8 cellular contexts compared by ENCODE assay signal in the genomic region with DNA sequence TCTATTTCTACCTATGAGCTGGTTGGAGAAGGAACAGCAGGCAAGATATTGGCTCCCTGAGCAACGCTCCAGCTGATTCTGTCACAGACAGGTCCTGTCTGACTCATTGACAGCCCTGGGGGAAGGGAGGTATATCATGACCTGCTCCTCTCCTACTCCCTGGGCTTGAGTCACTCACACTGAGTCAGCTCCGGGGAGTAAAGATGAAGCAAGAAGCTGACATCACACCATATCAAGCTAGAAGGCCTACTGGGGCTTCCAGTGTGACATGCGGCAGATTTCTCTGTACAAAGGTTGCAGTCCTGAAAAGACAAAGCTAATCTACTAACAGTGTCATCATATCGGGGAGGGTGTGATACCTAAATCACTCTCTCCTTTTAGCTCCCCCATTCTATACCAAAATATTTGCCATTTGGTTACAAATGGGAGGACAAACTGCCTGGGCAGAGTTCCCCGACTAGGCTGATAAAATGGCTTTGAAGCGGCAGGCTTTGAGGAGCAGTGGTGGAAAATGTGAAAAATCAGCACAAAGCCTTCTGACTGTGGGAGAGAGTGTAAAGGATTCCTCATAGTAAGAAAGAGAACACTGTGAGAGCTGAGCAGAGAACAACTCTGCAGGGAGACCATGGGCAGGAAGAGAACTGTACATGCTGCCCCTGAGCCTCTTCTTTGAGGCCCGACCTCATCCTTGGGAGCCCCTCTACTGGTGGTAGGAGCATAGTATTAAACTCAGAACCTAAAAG. TPM values are rescaled to one million over a fixed set of nuclear protein-coding genes. Genes with fewer than 3 reads are reported as not detected.
DNase-seq lines count a peak whose midpoint lies in the region; ATAC-seq, FAIRE-seq and TF ChIP-seq lines count a peak whose summit lies in the region.

No MANE protein-coding gene starts in this region.

- no peak overlapping the region for H3K4me3 ChIP-seq in kidney (ENCODE audit: low read length in 2 of 2)

- TF ChIP-seq POLR2A in H54 (IDR thresholded peaks at IDR 0.05; ENCODE audit: low read depth, low read length): no peak

- H3K9me3 ChIP-seq in T-helper 17 cell (ENCODE audit: control insufficient read depth, low read length, poor library complexity, severe bottlenecking): no peaks in the 10 kb centered on the region
- H3K9me3 ChIP-seq in kidney (ENCODE audit: control insufficient read depth in 1 of 2, low read length in 2 of 2): no peaks in the 10 kb centered on the region

- no peaks in the 10 kb centered on the region for H3K27me3 Mint-ChIP-seq in T-helper 17 cell

- H3K27ac Mint-ChIP-seq in T-helper 17 cell: peak overlapping the region; percentile 90

- peaks cover 34 to 59% of the 10 kb centered on the region in 2 donors for H3K36me3 ChIP-seq in kidney (ENCODE audit: control insufficient read depth in 1 of 2, insufficient read depth in 2 of 2, low read length in 2 of 2)

- ATAC-seq in T-helper 17 cell: peak; percentile 92
- ATAC-seq in HG02759 (IDR thresholded peaks at IDR 0.05; ENCODE audit: unreplicated experiment): no peak

- intact Hi-C loops in kidney (cut with DNase I): no loop called here

- peaks cover 26 to 30% of the 10 kb centered on the region in 2 donors for H3K4me1 ChIP-seq in kidney (ENCODE audit: control insufficient read depth in 1 of 2, insufficient read depth in 1 of 2, low read depth in 1 of 2, low read length in 2 of 2)

- H3K9ac ChIP-seq in kidney (ENCODE audit: low read length in 2 of 2): peak overlapping the region in 1 of 2 donors; percentile 16

- H3K36me3 Mint-ChIP-seq in T-helper 17 cell (ENCODE audit: low read depth): no peaks in the 10 kb centered on the region

- TF ChIP-seq CTCF in kidney (IDR thresholded peaks at IDR 0.05; ENCODE audit: borderline replicate concordance, extremely low read depth, insufficient read depth): no peak

- no peak overlapping the region for H3K4me3 Mint-ChIP-seq in T-helper 17 cell

- FAIRE-seq in H54 (lab: Jason Lieb, UNC) (peak; percentile 80), kidney (lab: Jason Lieb, UNC) (no peak)

- DNase-seq in H54 (ENCODE audit: insufficient read length, low spot score) (peak; percentile 99), T-helper 17 cell (peak in 1 of 3 donors; percentile 33), astrocyte of the hippocampus (ENCODE audit: low read depth, low spot score) (peak; percentile 95), kidney (peak; percentile 78), NCI-H748 (lab: John Stamatoyannopoulos, UW; ENCODE audit: unreplicated experiment) (no peak), KG1 (lab: John Stamatoyannopoulos, UW) (no peak)
- DNase-seq in stimulated activated CD4-positive, alpha-beta T cell treated with anti-CD3 and anti-CD28 coated beads, Interleukin-1b, Interleukin-23, amount 100 ng/mL, for 4 hours (ENCODE audit: low read depth in 2 of 2): peak; percentile 57 to 78

- peak overlapping the region; percentile 6 to 68 for H3K27ac ChIP-seq in kidney (ENCODE audit: low read depth in 2 of 2, low read length in 2 of 2)

- H3K4me1 Mint-ChIP-seq in T-helper 17 cell: peaks cover 40% of the 10 kb centered on the region

RNA-seq across cellular contexts. Expression of a gene that starts 15.5 kb away (rescaled TPM):
- total RNA-seq in T-helper 17 cell (10 to 100 TPM; 73.5 to 81.4 TPM), kidney (60.9 TPM)
- polyA plus RNA-seq in kidney (ENCODE audit: insufficient read depth, low read depth, low replicate concordance): 43.5 TPM

RNA-seq across cellular contexts. Expression of a gene that starts 29.7 kb away (rescaled TPM):
- total RNA-seq in T-helper 17 cell: 10 to 100 TPM; 25.9 to 33.8 TPM
- total RNA-seq in kidney: 30.3 TPM
- polyA plus RNA-seq in kidney (ENCODE audit: insufficient read depth, low read depth, low replicate concordance): 8.5 TPM

RNA-seq across cellular contexts. Expression of a gene that starts 35.3 kb away (rescaled TPM):
- total RNA-seq in T-helper 17 cell (100 to 1,000 TPM in 1 of 2 donors, 10 to 100 TPM in 1; 81.5 to 105 TPM), kidney (46.6 TPM)
- polyA plus RNA-seq in kidney (ENCODE audit: insufficient read depth, low read depth, low replicate concordance): 17.9 TPM

RNA-seq across cellular contexts. Expression of a gene that starts 57.2 kb away (rescaled TPM):
- total RNA-seq in T-helper 17 cell (10 to 100 TPM; 78.4 to 86.0 TPM), kidney (123 TPM)
- 178 TPM for polyA plus RNA-seq in kidney (ENCODE audit: insufficient read depth, low read depth, low replicate concordance)

Comparison
In these comparisons a context has a peak if more than half of its experiments do, and no peak if none do; other contexts are left out.
1. DNase-seq: peak in H54 (single experiment), astrocyte of the hippocampus (single experiment), kidney (single experiment) and stimulated activated CD4-positive, alpha-beta T cell treated with anti-CD3 and anti-CD28 coated beads, Interleukin-1b, Interleukin-23, amount 100 ng/mL, for 4 hours (2 of 2); none in NCI-H748 (single experiment) and KG1 (single experiment).